In the genomic region with DNA sequence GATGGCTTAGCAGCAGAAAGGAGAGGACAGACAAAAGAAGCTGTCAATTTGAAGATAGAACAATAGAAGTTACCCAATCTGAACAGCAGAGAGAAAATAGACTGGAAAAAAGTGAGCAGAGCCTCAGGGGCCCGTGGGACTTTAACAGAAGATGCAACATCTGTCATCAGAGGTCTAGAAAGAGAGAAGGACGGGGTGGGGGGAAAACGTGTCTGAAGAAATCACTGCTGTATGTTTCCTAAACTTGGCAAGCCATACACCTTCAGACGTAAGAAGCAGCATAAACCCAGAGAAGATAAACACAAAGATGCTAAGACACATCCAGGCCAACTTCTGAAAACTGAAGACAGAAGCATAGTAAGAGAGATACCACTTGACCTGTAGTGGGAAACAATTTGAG, we compare ENCODE assay signal across 29 cellular contexts. TPM values are rescaled to one million over a fixed set of nuclear protein-coding genes. Genes with fewer than 3 reads are reported as not detected.
A peak's percentile ranks its signal among the peaks of the same experiment; 100 is the strongest.
DNase-seq lines count a peak whose midpoint lies in the region; ATAC-seq, FAIRE-seq and TF ChIP-seq lines count a peak whose summit lies in the region.
"Had no signal": no experiment of that assay in that cellular context is flagged by ENCODE, and none has a peak within 500 bp of the region (broad histone marks: within the 10 kb centered on the region; RNA-seq: fewer than 3 reads in every experiment).

No MANE protein-coding gene starts in this region.

- no peak overlapping the region for H2BK20ac ChIP-seq in IMR-90 (ENCODE audit: low read depth, low read length)

- no peaks in the 10 kb centered on the region for H3K9me3 Mint-ChIP-seq in activated CD4-positive, alpha-beta T cell treated with anti-CD3 and anti-CD28 coated beads for 36 hours (ENCODE audit: low read depth)
- no peaks in the 10 kb centered on the region for H3K9me3 Mint-ChIP-seq in astrocyte (ENCODE audit: unreplicated experiment)

- DNase-seq in activated CD4-positive, alpha-beta T cell treated with anti-CD3 and anti-CD28 coated beads for 36 hours: no peak
- no peak for DNase-seq in activated CD4-positive, alpha-beta T cell treated with anti-CD3 and anti-CD28 coated beads for 48 hours
- DNase-seq in IMR-90 (no peak), astrocyte (ENCODE audit: low read depth) (no peak), hepatic stellate cell (ENCODE audit: low spot score) (no peak), NCI-H146 (lab: John Stamatoyannopoulos, UW) (no peak), RPMI8226 (no peak)
- DNase-seq: activated naive CD4-positive, alpha-beta T cell; body of pancreas; DMS153; NCI-H1417; NCI-H748 treated with DMSO at 0.1 percent for 48 hours; pancreas; Right ventricle myocardium superior; stimulated activated CD4-positive, alpha-beta T cell treated with anti-CD3 and anti-CD28 coated beads, Interleukin-1b, Interleukin-23, amount 100 ng/mL, for 48 hours; stomach; T-helper 1 cell; trophoblast cell; WERI-Rb-1 had no signal

- no peak for TF ChIP-seq EP300 in neural cell (conservative IDR thresholded peaks at IDR 0.05; ENCODE audit: poor library complexity, severe bottlenecking)

- no peak overlapping the region for H2BK120ac ChIP-seq in IMR-90 (ENCODE audit: low read depth, low read length)

- CTCF ChIA-PET in activated CD4-positive, alpha-beta T cell treated with anti-CD3 and anti-CD28 coated beads for 36 hours (lab: Charles Lee): no interaction called here
- CTCF ChIA-PET in IMR-90 (lab: Yijun Ruan, JAX): no interaction called here

- H3K27me3 Mint-ChIP-seq in activated CD4-positive, alpha-beta T cell treated with anti-CD3 and anti-CD28 coated beads for 36 hours: no peaks in the 10 kb centered on the region
- H3K27me3 Mint-ChIP-seq in astrocyte (ENCODE audit: low read depth, unreplicated experiment): no peaks in the 10 kb centered on the region

- no TSS peak for BruUV-seq in IMR-90 (replicated peaks; lab: Mats Ljungman, UMichigan)

- peaks cover 5% of the 10 kb centered on the region for H3K36me3 ChIP-seq in IMR-90 (ENCODE audit: control insufficient read depth, insufficient read depth, low read length)
- peaks cover 8% of the 10 kb centered on the region for H3K36me3 ChIP-seq in astrocyte (ENCODE audit: insufficient read depth, low read length)
- H3K36me3 ChIP-seq in neural cell (ENCODE audit: insufficient read depth, low read length): no peaks in the 10 kb centered on the region
- H3K36me3 ChIP-seq: WERI-Rb-1 had no signal

- H3K9ac ChIP-seq in IMR-90 (ENCODE audit: low read depth, low read length): no peak overlapping the region
- H3K9ac ChIP-seq in astrocyte (ENCODE audit: low read length): no peak overlapping the region
- no peak overlapping the region for H3K9ac ChIP-seq in neural cell (ENCODE audit: low read length)

- H3K4ac ChIP-seq in IMR-90 (ENCODE audit: low read depth, low read length): no peak overlapping the region

- H3K4me1 ChIP-seq in IMR-90 (ENCODE audit: control insufficient read depth, insufficient read depth, low read length) (no peaks in the 10 kb centered on the region; the same call in 1 of the 2 replicates), astrocyte (ENCODE audit: insufficient read depth, low read length) (peaks cover 16% of the 10 kb centered on the region)
- H3K4me1 ChIP-seq: body of pancreas, pancreas had no signal

- ATAC-seq in activated CD4-positive, alpha-beta T cell treated with anti-CD3 and anti-CD28 coated beads for 36 hours: no peak
- no peak for ATAC-seq in IMR-90 (ENCODE audit: low read depth)
- ATAC-seq: body of pancreas, pancreas had no signal

- FAIRE-seq in astrocyte (lab: Jason Lieb, UNC): no peak
- FAIRE-seq: colon, endometrium, GM12891, H54, islet of Langerhans, pancreas had no signal

- 83% methylated on average over 1 of the region's 4 CpGs; no CpG with 5 or more reads in 1 of the 2 experiments for WGBS in IMR-90 (ENCODE audit: extremely low coverage in 2 of 2, insufficient read length in 1 of 2), 2 experiments

- H3K18ac ChIP-seq in IMR-90 (ENCODE audit: low read depth, low read length): no peak overlapping the region

- TF ChIP-seq RAD21 in IMR-90 (IDR thresholded peaks at IDR 0.05; ENCODE audit: low read length): no peak
- no peak for TF ChIP-seq RAD21 in neural cell (conservative IDR thresholded peaks at IDR 0.05)

- H3K9me2 ChIP-seq in neural cell (ENCODE audit: insufficient read depth, low read length): no peaks in the 10 kb centered on the region

- POLR2A ChIA-PET in activated CD4-positive, alpha-beta T cell treated with anti-CD3 and anti-CD28 coated beads for 36 hours (lab: Charles Lee): no interaction called here
- POLR2A ChIA-PET in IMR-90 (lab: Charles Lee; ENCODE audit: unreplicated experiment): no interaction called here

- TF ChIP-seq CTCF in IMR-90 (conservative IDR thresholded peaks at IDR 0.05; ENCODE audit: low read depth, low read length): no peak
- no peak for TF ChIP-seq CTCF in astrocyte (IDR thresholded peaks at IDR 0.05; ENCODE audit: insufficient read depth, low read depth, low read length)
- TF ChIP-seq CTCF in neural cell (IDR thresholded peaks at IDR 0.05; ENCODE audit: poor library complexity, severe bottlenecking): no peak

- intact Hi-C loops in activated CD4-positive, alpha-beta T cell treated with anti-CD3 and anti-CD28 coated beads for 36 hours (cut with DNase I, micrococcal nuclease): no loop called here
- intact Hi-C loops in IMR-90 (cut with micrococcal nuclease): no loop called here

- peaks cover 10% of the 10 kb centered on the region for H3K36me3 Mint-ChIP-seq in activated CD4-positive, alpha-beta T cell treated with anti-CD3 and anti-CD28 coated beads for 36 hours (ENCODE audit: low read depth)
- no peaks in the 10 kb centered on the region for H3K36me3 Mint-ChIP-seq in astrocyte (ENCODE audit: low read depth, unreplicated experiment)

- H4K5ac ChIP-seq in IMR-90 (ENCODE audit: low read depth, low read length): no peak overlapping the region

- no peak overlapping the region for H2BK15ac ChIP-seq in IMR-90 (ENCODE audit: low read depth, low read length)

- no peak overlapping the region for H2AFZ ChIP-seq in IMR-90 (replicated peaks; ENCODE audit: low read length, poor library complexity)
- no peak overlapping the region for H2AFZ ChIP-seq in astrocyte (ENCODE audit: low read depth, low read length)
- H2AFZ ChIP-seq in neural cell (ENCODE audit: low read depth, low read length): no peak overlapping the region
- H2AFZ ChIP-seq: hepatocyte had no signal

- no peak overlapping the region for H3K23ac ChIP-seq in IMR-90 (ENCODE audit: low read depth, low read length)

- H3K9me1 ChIP-seq in IMR-90 (ENCODE audit: insufficient read depth, low read length): peaks cover 9% of the 10 kb centered on the region; the same call in 1 of the 2 replicates

- peaks cover 83% of the 10 kb centered on the region for H3K79me2 ChIP-seq in astrocyte (ENCODE audit: insufficient read depth, low read length)
- H3K79me2 ChIP-seq in neural cell (replicated peaks; ENCODE audit: insufficient read depth, low read length): peaks cover 23% of the 10 kb centered on the region

- H4K8ac ChIP-seq in IMR-90 (ENCODE audit: low read depth in 2 of 2, low read length in 2 of 2): no peak overlapping the region

- TF ChIP-seq POLR2A in IMR-90 (IDR thresholded peaks at IDR 0.05; ENCODE audit: low read depth, low read length): no peak

- H3K27ac ChIP-seq in IMR-90 (ENCODE audit: insufficient read depth, low read length) (no peak overlapping the region), astrocyte (ENCODE audit: low read depth, low read length) (no peak overlapping the region), neural cell (ENCODE audit: low read length) (peak overlapping the region; percentile 21)
- H3K27ac ChIP-seq: body of pancreas, hepatocyte, pancreas, stomach, WERI-Rb-1 had no signal

- H4K91ac ChIP-seq in IMR-90 (ENCODE audit: insufficient read depth, low read depth, low read length): no peak overlapping the region

- in situ Hi-C loops in IMR-90 (cut with MboI; ENCODE audit: low sequenced_read_pairs): no loop called here

- no peaks in the 10 kb centered on the region for H3K9me3 ChIP-seq in IMR-90 (ENCODE audit: control insufficient read depth, insufficient read depth, low read length)
- no peaks in the 10 kb centered on the region for H3K9me3 ChIP-seq in astrocyte (ENCODE audit: insufficient read depth, low read depth, low read length)
- H3K9me3 ChIP-seq in neural cell (ENCODE audit: low read length): no peaks in the 10 kb centered on the region
- H3K9me3 ChIP-seq: body of pancreas, pancreas, stomach had no signal

- H3K14ac ChIP-seq in IMR-90 (replicated peaks; ENCODE audit: low read depth, low read length): no peak overlapping the region

- H2AK9ac ChIP-seq in IMR-90 (replicated peaks; ENCODE audit: low read depth, low read length, poor library complexity): peak overlapping the region; percentile 74

- H3K4me1 Mint-ChIP-seq in activated CD4-positive, alpha-beta T cell treated with anti-CD3 and anti-CD28 coated beads for 36 hours: peaks cover 80% of the 10 kb centered on the region
- peaks cover 12% of the 10 kb centered on the region for H3K4me1 Mint-ChIP-seq in astrocyte (ENCODE audit: low read depth, unreplicated experiment)

- H2BK5ac ChIP-seq in IMR-90 (ENCODE audit: low read depth, low read length, poor library complexity, severe bottlenecking): no peak overlapping the region

- H3K27ac Mint-ChIP-seq in activated CD4-positive, alpha-beta T cell treated with anti-CD3 and anti-CD28 coated beads for 36 hours: peak overlapping the region; percentile 76
- no peak overlapping the region for H3K27ac Mint-ChIP-seq in astrocyte (ENCODE audit: unreplicated experiment)

- no peak overlapping the region for H2AK5ac ChIP-seq in IMR-90 (ENCODE audit: low read depth, low read length)

- H3K4me2 ChIP-seq in IMR-90 (ENCODE audit: low read depth, low read length) (no peak overlapping the region), astrocyte (ENCODE audit: low read length) (no peak overlapping the region), neural cell (ENCODE audit: low read length) (no peak overlapping the region)
- H3K4me2 ChIP-seq: hepatocyte had no signal

- H3K27me3 ChIP-seq in IMR-90 (ENCODE audit: control insufficient read depth, insufficient read depth, low read length) (no peaks in the 10 kb centered on the region), astrocyte (ENCODE audit: insufficient read depth, low read length) (no peaks in the 10 kb centered on the region), neural cell (ENCODE audit: insufficient read depth, low read depth, low read length) (no peaks in the 10 kb centered on the region)
- H3K27me3 ChIP-seq: body of pancreas, hepatocyte, pancreas, stomach had no signal

- H3K4me3 Mint-ChIP-seq in activated CD4-positive, alpha-beta T cell treated with anti-CD3 and anti-CD28 coated beads for 36 hours: no peak overlapping the region
- peak overlapping the region; percentile 2 for H3K4me3 Mint-ChIP-seq in astrocyte (ENCODE audit: unreplicated experiment)

- H4K20me1 ChIP-seq in IMR-90 (ENCODE audit: insufficient read depth, low read length) (peaks cover 21% of the 10 kb centered on the region), astrocyte (ENCODE audit: insufficient read depth, low read length) (peaks cover 40% of the 10 kb centered on the region), neural cell (ENCODE audit: insufficient read depth) (no peaks in the 10 kb centered on the region)

- no peaks in the 10 kb centered on the region for H3F3A ChIP-seq in neural cell (ENCODE audit: insufficient read depth, low read length, poor library complexity, severe bottlenecking)

- H3K4me3 ChIP-seq in IMR-90 (ENCODE audit: insufficient read depth, low read depth, low read length): no peak overlapping the region
- no peak overlapping the region for H3K4me3 ChIP-seq in astrocyte (ENCODE audit: insufficient read depth, low read depth, low read length)
- no peak overlapping the region for H3K4me3 ChIP-seq in neural cell (ENCODE audit: low read length)
- H3K4me3 ChIP-seq: body of pancreas, hepatocyte, pancreas, stomach had no signal

- peaks cover 38 to 61% of the 10 kb centered on the region in 2 experiments for H3K79me1 ChIP-seq in IMR-90 (ENCODE audit: low read depth in 1 of 2, low read length in 2 of 2)

- dilution Hi-C loops in IMR-90 (cut with HindIII; ENCODE audit: low sequenced_read_pairs, unreplicated experiment): no loop called here

- no peak overlapping the region for H3K56ac ChIP-seq in IMR-90 (ENCODE audit: extremely low read depth, insufficient read depth, low read length)

RNA-seq across cellular contexts. Expression of a gene that starts 8.0 kb away (rescaled TPM):
- total RNA-seq in activated CD4-positive, alpha-beta T cell treated with anti-CD3 and anti-CD28 coated beads for 36 hours: 10 to 100 TPM; 16.3 to 16.8 TPM
- 12.7 and 16.4 TPM in 2 replicates for total RNA-seq in IMR-90 (2012; rRNA removed)
- 14.0 and 14.5 TPM in 2 replicates for polyA plus RNA-seq in IMR-90 (2012; rRNA removed)
- polyA plus RNA-seq in IMR-90 (2012; cell fraction: cytosol; rRNA removed): 9.0 and 12.3 TPM in 2 replicates
- 26.3 and 32.3 TPM in 2 replicates for polyA plus RNA-seq in IMR-90 (2012; cell fraction: nucleus; rRNA removed; ENCODE audit: low replicate concordance)
- 20.9 and 22.8 TPM in 2 replicates for total RNA-seq in astrocyte
- polyA plus RNA-seq in neural cell: 31.2 and 32.3 TPM in 2 replicates
- polyA minus RNA-seq in neural cell: 66.2 and 66.4 TPM in 2 replicates

RNA-seq across cellular contexts. Expression of a gene that starts 15.3 kb away (rescaled TPM):
- total RNA-seq in activated CD4-positive, alpha-beta T cell treated with anti-CD3 and anti-CD28 coated beads for 36 hours: 10 to 100 TPM; 40.4 to 66.0 TPM
- 27.4 and 45.8 TPM in 2 replicates for total RNA-seq in IMR-90 (2012; rRNA removed)
- 23.9 and 27.3 TPM in 2 replicates for polyA plus RNA-seq in IMR-90 (2012; rRNA removed)
- polyA plus RNA-seq in IMR-90 (2012; cell fraction: cytosol; rRNA removed): 4.1 and 6.3 TPM in 2 replicates
- polyA plus RNA-seq in IMR-90 (2012; cell fraction: nucleus; rRNA removed; ENCODE audit: low replicate concordance): 13.7 and 128 TPM in 2 replicates
- total RNA-seq in astrocyte: 43.0 and 63.2 TPM in 2 replicates
- polyA plus RNA-seq in neural cell: 276 and 307 TPM in 2 replicates
- polyA minus RNA-seq in neural cell: 208 and 209 TPM in 2 replicates

RNA-seq across cellular contexts. Expression of a gene that starts 38.5 kb away (rescaled TPM):
- not detected for total RNA-seq in activated CD4-positive, alpha-beta T cell treated with anti-CD3 and anti-CD28 coated beads for 36 hours
- total RNA-seq in IMR-90 (2012; rRNA removed): not detected in 2 replicates
- polyA plus RNA-seq in IMR-90 (2012; rRNA removed): not detected in 2 replicates
- not detected in 2 replicates for polyA plus RNA-seq in IMR-90 (2012; cell fraction: cytosol; rRNA removed)
- not detected in 2 replicates for polyA plus RNA-seq in IMR-90 (2012; cell fraction: nucleus; rRNA removed; ENCODE audit: low replicate concordance)
- total RNA-seq in astrocyte: not detected in 2 replicates
- polyA plus RNA-seq in neural cell: 0.24 TPM in 1 of 2 replicates, not detected in the other
- not detected in 2 replicates for polyA minus RNA-seq in neural cell
- total RNA-seq: A172, body of pancreas, lower leg skin, pancreas had no signal
- polyA plus RNA-seq: BJ, stomach had no signal
